ENCODE assay signal across 8 cellular contexts in the genomic region with DNA sequence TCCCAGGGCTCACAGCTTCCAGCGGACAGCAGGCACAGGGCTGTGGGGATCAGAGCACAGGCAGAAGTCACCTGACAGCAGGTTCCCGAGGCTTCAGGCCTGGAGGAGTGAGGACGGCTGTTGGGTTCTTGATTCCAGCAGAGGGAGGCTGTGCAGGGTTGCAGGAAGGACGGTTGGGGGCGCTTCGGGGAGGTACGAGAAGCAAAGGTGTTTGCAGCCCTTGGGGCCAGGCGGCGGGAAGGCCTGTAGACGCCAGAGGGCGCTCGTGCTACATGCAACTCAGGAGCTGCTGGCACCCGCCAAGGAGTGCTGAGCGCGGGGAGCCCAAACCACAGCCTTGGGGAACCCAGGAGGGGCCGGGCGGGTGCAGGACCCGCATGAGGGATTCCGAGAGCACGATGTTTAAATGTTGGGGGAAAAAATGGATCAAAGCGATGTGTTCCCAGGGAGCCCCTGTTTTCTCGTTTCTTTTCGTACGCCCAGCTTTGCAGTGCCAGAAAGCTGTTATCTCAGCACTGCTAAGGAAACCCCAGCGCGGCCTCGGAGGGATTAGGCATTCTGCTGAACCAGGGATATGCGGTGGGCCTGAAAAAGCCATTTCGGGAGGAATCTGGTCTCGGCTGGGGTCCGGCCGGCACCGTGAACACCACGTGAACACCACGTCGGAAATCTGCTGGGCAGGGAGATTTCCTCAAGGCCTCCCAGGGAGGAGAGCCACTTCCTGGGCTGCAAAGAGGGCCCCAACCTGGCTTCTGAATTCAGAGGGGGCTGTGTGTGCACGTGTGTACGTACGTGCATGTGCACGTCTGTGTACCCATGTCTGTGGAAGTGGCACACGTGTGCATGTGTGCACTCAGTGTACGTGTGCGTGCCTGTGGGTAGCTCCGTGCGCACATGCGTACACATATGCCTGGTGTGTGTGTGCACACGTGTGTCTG.
A peak's percentile ranks its signal among the peaks of the same experiment; 100 is the strongest.
DNase-seq lines count a peak whose midpoint lies in the region; ATAC-seq and TF ChIP-seq lines count a peak whose summit lies in the region.

No MANE protein-coding gene starts in this region.

- 0 out of 2 replicates have a peak, but pooled peaks cover 5% of the 10 kb centered on the region for H3K27me3 ChIP-seq in DOHH2 (ENCODE audit: control insufficient read depth, low read length)
- no peaks in the 10 kb centered on the region for H3K27me3 ChIP-seq in HCT116 (ENCODE audit: insufficient read depth, low read length)
- H3K27me3 ChIP-seq in SU-DHL-6 (ENCODE audit: low read length), result no peaks in the 10 kb centered on the region
- H3K27me3 ChIP-seq in cardiac muscle cell, result no peaks in the 10 kb centered on the region
- H3K27me3 ChIP-seq in parathyroid adenoma (ENCODE audit: control insufficient read depth, insufficient read depth, low read length), result no peaks in the 10 kb centered on the region
- H3K27me3 ChIP-seq in thyroid gland, result no peaks in the 10 kb centered on the region

- peak overlapping the region; percentile 25; the same call in 1 of the 2 replicates for H3K4me2 ChIP-seq in DOHH2 (ENCODE audit: low read length)
- peak overlapping the region; percentile 99 for H3K4me2 ChIP-seq in HCT116 (ENCODE audit: low read length)
- no peak overlapping the region for H3K4me2 ChIP-seq in SU-DHL-6 (ENCODE audit: low read depth, low read length, poor library complexity, severe bottlenecking)
- H3K4me2 ChIP-seq in parathyroid adenoma (ENCODE audit: low read length), result no peak overlapping the region

- peak overlapping the region; percentile 77 for H3K27ac Mint-ChIP-seq in activated naive CD8-positive, alpha-beta T cell treated with anti-CD3 and anti-CD28 coated beads for 36 hours

- H3K4me3 ChIP-seq in DOHH2 (ENCODE audit: low read length), result no peak overlapping the region
- H3K4me3 ChIP-seq in HCT116 (replicated peaks in 1 of 2; ENCODE audit: low read depth in 1 of 2, low read length in 2 of 2), result peak overlapping the region; percentile 42 to 65
- H3K4me3 ChIP-seq in SU-DHL-6 (ENCODE audit: insufficient read depth, low read length, poor library complexity, severe bottlenecking), result no peak overlapping the region
- H3K4me3 ChIP-seq in cardiac muscle cell, result no peak overlapping the region
- H3K4me3 ChIP-seq in parathyroid adenoma (ENCODE audit: low read depth, low read length), result no peak overlapping the region
- no peak overlapping the region for H3K4me3 ChIP-seq in thyroid gland (replicated peaks in 1 of 3)

- H3K36me3 Mint-ChIP-seq in activated naive CD8-positive, alpha-beta T cell treated with anti-CD3 and anti-CD28 coated beads for 36 hours, result no peaks in the 10 kb centered on the region

- H3F3A ChIP-seq in DOHH2 (ENCODE audit: control insufficient read depth, insufficient read depth) (no peaks in the 10 kb centered on the region), SU-DHL-6 (ENCODE audit: insufficient read depth) (no peaks in the 10 kb centered on the region)

- H3K9me2 ChIP-seq in DOHH2 (replicated peaks; ENCODE audit: control insufficient read depth, low read length), result no peaks in the 10 kb centered on the region
- H3K9me2 ChIP-seq in HCT116 (ENCODE audit: insufficient read depth), result no peaks in the 10 kb centered on the region
- H3K9me2 ChIP-seq in SU-DHL-6 (replicated peaks; ENCODE audit: insufficient read depth, low read length), result no peaks in the 10 kb centered on the region

- H3K9me3 Mint-ChIP-seq in activated naive CD8-positive, alpha-beta T cell treated with anti-CD3 and anti-CD28 coated beads for 36 hours, result no peaks in the 10 kb centered on the region

- CTCF ChIA-PET in HCT116 (lab: Charles Lee), result interaction anchor here (0.8 to 5.4 kb wide), 9 partner anchors 8 to 876 kb away, joined by 3 to 337 read pairs (median 11); partner anchors contain the start of genes CDKN1C and PHLDA2

- ATAC-seq in HCT116, result peak; percentile 72

- H3K27me3 Mint-ChIP-seq in activated naive CD8-positive, alpha-beta T cell treated with anti-CD3 and anti-CD28 coated beads for 36 hours, result no peaks in the 10 kb centered on the region

- 33 to 44% methylated on average over 41 to 45 of the region's 47 CpGs for WGBS in thyroid gland, 2 donors

- H3K27ac ChIP-seq in DOHH2 (ENCODE audit: low read depth, low read length) (no peak overlapping the region), HCT116 (ENCODE audit: low read depth, low read length) (peak overlapping the region; percentile 97), SU-DHL-6 (ENCODE audit: low read depth, low read length) (no peak overlapping the region), cardiac muscle cell (peak overlapping the region; percentile 76), parathyroid adenoma (no peak overlapping the region), thyroid gland (no peak overlapping the region)

- DNase-seq in HCT116 (ENCODE audit: low read depth, low spot score) (peak; percentile 89), NCI-H128 (lab: John Stamatoyannopoulos, UW; ENCODE audit: unreplicated experiment) (peak; percentile 44), cardiac muscle cell (ENCODE audit: low read depth in 1 of 2, low spot score in 1 of 2) (peak; percentile 95 to 96), thyroid gland (peak; percentile 89)
- peak; percentile 90 for DNase-seq in activated naive CD8-positive, alpha-beta T cell treated with anti-CD3 and anti-CD28 coated beads for 36 hours

- BruUV-seq in HCT116 (replicated peaks; lab: Mats Ljungman, UMichigan), result no TSS peak

- H3K4me3 Mint-ChIP-seq in activated naive CD8-positive, alpha-beta T cell treated with anti-CD3 and anti-CD28 coated beads for 36 hours, result peak overlapping the region; percentile 73

- H3K9me3 ChIP-seq in DOHH2 (ENCODE audit: control insufficient read depth, insufficient read depth, low read length) (no peaks in the 10 kb centered on the region), HCT116 (ENCODE audit: control insufficient read depth in 1 of 2, insufficient read depth in 1 of 2, low read depth in 1 of 2, low read length in 2 of 2) (no peaks in the 10 kb centered on the region), SU-DHL-6 (ENCODE audit: insufficient read depth, low read length) (no peaks in the 10 kb centered on the region), cardiac muscle cell (ENCODE audit: low read depth) (no peaks in the 10 kb centered on the region), parathyroid adenoma (ENCODE audit: control insufficient read depth, low read length) (no peaks in the 10 kb centered on the region), thyroid gland (no peaks in the 10 kb centered on the region)

- TF ChIP-seq CTCF in DOHH2 (IDR thresholded peaks at IDR 0.05; ENCODE audit: low read depth, low read length, poor library complexity, severe bottlenecking) (peak; percentile 99), HCT116 (IDR thresholded peaks at IDR 0.05 in 2 of 3, conservative IDR thresholded peaks at IDR 0.05 in 1 of 3; ENCODE audit: borderline replicate concordance in 1 of 3, insufficient read depth in 1 of 3, low read depth in 2 of 3, low read length in 2 of 3) (peak in 2 of 3 experiments; percentile 98 to 100; a peak in 4 of 6 replicates), SU-DHL-6 (IDR thresholded peaks at IDR 0.05; ENCODE audit: insufficient read depth, low read length, poor library complexity, severe bottlenecking) (peak; percentile 98), cardiac muscle cell (IDR thresholded peaks at IDR 0.05; ENCODE audit: low read depth, low read length) (peak; percentile 98), parathyroid adenoma (IDR thresholded peaks at IDR 0.05) (peak; percentile 93), thyroid gland (IDR thresholded peaks at IDR 0.05) (peak; percentile 91 to 99 (median 98))

- no peaks in the 10 kb centered on the region for H3K79me2 ChIP-seq in DOHH2 (ENCODE audit: control insufficient read depth, low read length)
- H3K79me2 ChIP-seq in HCT116 (ENCODE audit: insufficient read depth, low read length), result no peaks in the 10 kb centered on the region
- H3K79me2 ChIP-seq in SU-DHL-6 (ENCODE audit: insufficient read depth, low read length), result no peaks in the 10 kb centered on the region
- no peaks in the 10 kb centered on the region for H3K79me2 ChIP-seq in parathyroid adenoma

- peaks cover 6% of the 10 kb centered on the region for H3K4me1 ChIP-seq in DOHH2 (ENCODE audit: control insufficient read depth, low read length)
- peaks cover 24 to 32% of the 10 kb centered on the region in 2 experiments for H3K4me1 ChIP-seq in HCT116 (ENCODE audit: control insufficient read depth in 1 of 2, insufficient read depth in 2 of 2, low read length in 2 of 2)
- peaks cover 13% of the 10 kb centered on the region for H3K4me1 ChIP-seq in cardiac muscle cell (ENCODE audit: low read depth)
- H3K4me1 ChIP-seq in parathyroid adenoma, result no peaks in the 10 kb centered on the region
- H3K4me1 ChIP-seq in thyroid gland, result peaks cover 5 to 16% of the 10 kb centered on the region in 2 donors

- TF ChIP-seq RAD21 in HCT116 (IDR thresholded peaks at IDR 0.05; ENCODE audit: low read depth), result no peak

- RAD21 ChIA-PET in HCT116 (lab: Charles Lee; ENCODE audit: low non-redundant PET in 1 of 2, low total read pairs in 2 of 2, uncharacterized antibody in 2 of 2, unreplicated experiment in 2 of 2), result interaction anchor here (1.3 to 4.9 kb wide), 8 partner anchors 105 to 457 kb away, joined by 4 to 85 read pairs (median 9); partner anchors contain the start of genes CDKN1C (in 1 of the 2) and PHLDA2 (in 1 of the 2)

- no peak overlapping the region for H2AFZ ChIP-seq in HCT116 (ENCODE audit: low read depth, low read length, poor library complexity, severe bottlenecking)
- H2AFZ ChIP-seq in SU-DHL-6 (ENCODE audit: low read depth, low read length, severe bottlenecking), result no peak overlapping the region
- no peak overlapping the region for H2AFZ ChIP-seq in parathyroid adenoma

- peaks cover 20% of the 10 kb centered on the region for H3K4me1 Mint-ChIP-seq in activated naive CD8-positive, alpha-beta T cell treated with anti-CD3 and anti-CD28 coated beads for 36 hours

- TF ChIP-seq POLR2A in HCT116 (IDR thresholded peaks at IDR 0.05; ENCODE audit: borderline replicate concordance, extremely low read depth, insufficient read depth, insufficient read length), result no peak
- TF ChIP-seq POLR2A in thyroid gland (IDR thresholded peaks at IDR 0.05), result no peak

- peaks cover 10% of the 10 kb centered on the region for H4K20me1 ChIP-seq in DOHH2 (ENCODE audit: control insufficient read depth, insufficient read depth, low read depth, low read length)
- H4K20me1 ChIP-seq in HCT116 (ENCODE audit: insufficient read depth), result no peaks in the 10 kb centered on the region
- H4K20me1 ChIP-seq in SU-DHL-6 (ENCODE audit: low read depth, low read length), result no peaks in the 10 kb centered on the region

- intact Hi-C loops in HCT116 (cut with micrococcal nuclease) (loop anchor here (1.0 to 10.0 kb wide), 6 partner anchors 338 to 884 kb away; no protein-coding TSS in a partner anchor), thyroid gland (cut with DNase I) (loop anchor here (2.0 kb wide), 1 partner anchor 358 kb away; no protein-coding TSS in a partner anchor)

- H3K36me3 ChIP-seq in DOHH2 (ENCODE audit: control insufficient read depth, low read length), result no peaks in the 10 kb centered on the region
- H3K36me3 ChIP-seq in HCT116 (ENCODE audit: control insufficient read depth in 1 of 2, insufficient read depth in 2 of 2, low read length in 2 of 2), result no peaks in the 10 kb centered on the region
- no peaks in the 10 kb centered on the region for H3K36me3 ChIP-seq in SU-DHL-6 (ENCODE audit: low read length)
- no peaks in the 10 kb centered on the region for H3K36me3 ChIP-seq in cardiac muscle cell
- no peaks in the 10 kb centered on the region for H3K36me3 ChIP-seq in parathyroid adenoma (ENCODE audit: control insufficient read depth, insufficient read depth, low read length)
- H3K36me3 ChIP-seq in thyroid gland, result no peaks in the 10 kb centered on the region

- H3K9ac ChIP-seq in HCT116 (ENCODE audit: low read length) (peak overlapping the region; percentile 79), SU-DHL-6 (ENCODE audit: low read length) (no peak overlapping the region), parathyroid adenoma (no peak overlapping the region)

- POLR2A ChIA-PET in HCT116 (lab: Charles Lee), result interaction anchor here (1.4 to 4.5 kb wide), 4 partner anchors 352 to 397 kb away, joined by 10 to 25 read pairs (median 18); partner anchors contain the start of genes CDKN1C and PHLDA2

Comparison
In these comparisons a context has a peak if more than half of its experiments do, and no peak if none do; other contexts are left out.
1. H3K27ac ChIP-seq: peak in HCT116 (single experiment) and cardiac muscle cell (single experiment); none in DOHH2 (single experiment), SU-DHL-6 (single experiment), parathyroid adenoma (single experiment) and thyroid gland (0 of 3).
2. H3K4me2 ChIP-seq: peak in DOHH2 (single experiment) and HCT116 (single experiment); none in SU-DHL-6 (single experiment) and parathyroid adenoma (single experiment).
3. H3K4me3 ChIP-seq: peak in HCT116 (2 of 2); none in DOHH2 (single experiment), SU-DHL-6 (single experiment), cardiac muscle cell (single experiment), parathyroid adenoma (single experiment) and thyroid gland (0 of 3).
4. DNase-seq: peak in every context shown above with its lines; median percentile 96 in cardiac muscle cell; 90 in activated naive CD8-positive, alpha-beta T cell treated with anti-CD3 and anti-CD28 coated beads for 36 hours; 89 in HCT116; 89 in thyroid gland; 44 in NCI-H128.
5. Peak in every context shown above with its lines, with median percentiles within 50 percentile points of each other: CTCF ChIP-seq.